In the genomic region with DNA sequence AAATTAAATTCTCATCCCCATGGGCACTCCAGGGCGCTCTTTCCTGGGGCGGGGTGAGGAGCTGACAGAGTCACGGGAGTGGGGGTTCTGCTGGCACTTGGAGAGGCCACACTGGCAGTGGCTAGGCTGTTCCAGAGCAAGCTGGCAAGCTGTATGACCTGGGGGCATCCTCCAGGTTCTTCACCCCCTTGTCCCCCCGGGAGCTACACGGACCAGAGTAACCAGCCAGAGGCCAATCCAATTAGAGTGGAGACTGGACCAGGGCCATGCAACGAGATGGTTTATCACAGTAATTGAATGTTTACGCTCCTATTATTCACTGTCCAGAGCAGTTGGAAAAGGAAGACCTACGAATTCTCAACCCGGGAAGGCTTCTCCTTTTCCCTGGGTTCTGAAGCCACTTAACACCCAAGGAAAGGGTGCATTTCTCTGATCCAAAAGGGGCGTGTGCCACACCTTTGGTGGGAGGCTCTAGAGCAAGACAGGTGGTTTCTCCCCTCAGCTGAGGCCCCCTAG, we compare ENCODE assay signal across 8 cellular contexts. TPM values are rescaled to one million over a fixed set of nuclear protein-coding genes. Genes with fewer than 3 reads are reported as not detected.
DNase-seq lines count a peak whose midpoint lies in the region; ATAC-seq, FAIRE-seq and TF ChIP-seq lines count a peak whose summit lies in the region.

No MANE protein-coding gene starts in this region.

- H3K27ac ChIP-seq in left ventricle myocardium inferior (replicated peaks) (peak overlapping the region; percentile 100), K562 (ENCODE audit: extremely low read depth, low read depth, low read length) (peak overlapping the region; percentile 92), mesodermal cell (ENCODE audit: low read depth, low read length, severe bottlenecking) (no peak overlapping the region), uterus (peak overlapping the region; percentile 95 to 97)

- H3K9me3 ChIP-seq in left ventricle myocardium inferior (replicated peaks) (no peaks in the 10 kb centered on the region), K562 (replicated peaks; ENCODE audit: control insufficient read depth, insufficient read depth, low read depth, low read length) (no peaks in the 10 kb centered on the region), mesodermal cell (ENCODE audit: control insufficient read depth, low read length) (no peaks in the 10 kb centered on the region), uterus (no peaks in the 10 kb centered on the region)

- H3K4me2 ChIP-seq in K562 (ENCODE audit: insufficient read depth, low read length): peak overlapping the region; percentile 88

- FAIRE-seq in K562 (lab: Jason Lieb, UNC): no peak

- H3K36me3 ChIP-seq in left ventricle myocardium inferior: no peaks in the 10 kb centered on the region
- peaks cover 33% of the 10 kb centered on the region; the same call in 2 of the 3 replicates for H3K36me3 ChIP-seq in K562 (ENCODE audit: control insufficient read depth, insufficient read depth, low read length)
- no peaks in the 10 kb centered on the region for H3K36me3 ChIP-seq in mesodermal cell (ENCODE audit: control insufficient read depth, insufficient read depth, low read length)
- no peaks in the 10 kb centered on the region for H3K36me3 ChIP-seq in uterus

- in situ Hi-C loops in K562 (cut with MboI): no loop called here

- no peak for TF ChIP-seq EP300 in K562 (IDR thresholded peaks at IDR 0.05; ENCODE audit: low read length)

- CTCF ChIA-PET in K562 (lab: Yijun Ruan, JAX; ENCODE audit: low intra/inter-chr PET ratio): no interaction called here

- no peaks in the 10 kb centered on the region for H3K9me1 ChIP-seq in K562 (ENCODE audit: control insufficient read depth, insufficient read depth, low read length)

- peak overlapping the region; percentile 82 to 97 for H3K9ac ChIP-seq in K562 (ENCODE audit: insufficient read depth in 1 of 2, low read depth in 2 of 2, low read length in 2 of 2)

- DNase-seq in left ventricle myocardium inferior (no peak), Right ventricle myocardium superior (no peak), K562 (ENCODE audit: extremely low read depth in 1 of 4, low spot score in 3 of 4) (no peak), uterus (no peak), DMS53 treated with DMSO at 0.1 percent for 48 hours (lab: John Stamatoyannopoulos, UW; ENCODE audit: unreplicated experiment) (no peak)

- H3K27me3 ChIP-seq in left ventricle myocardium inferior (ENCODE audit: low read depth) (no peaks in the 10 kb centered on the region), K562 (ENCODE audit: control insufficient read depth in 2 of 2, insufficient read depth in 2 of 2, low read length in 2 of 2) (no peaks in the 10 kb centered on the region), uterus (no peaks in the 10 kb centered on the region)

- TF ChIP-seq CTCF in left ventricle myocardium inferior (IDR thresholded peaks at IDR 0.05; ENCODE audit: borderline replicate concordance) (no peak), K562 (IDR thresholded peaks at IDR 0.05 in 2 of 3, conservative IDR thresholded peaks at IDR 0.05 in 1 of 3; ENCODE audit: insufficient read depth in 2 of 3, low read depth in 1 of 3, low read length in 3 of 3) (no peak), uterus (IDR thresholded peaks at IDR 0.05) (no peak)

- ATAC-seq in Right ventricle myocardium superior (ENCODE audit: poor library complexity) (no peak), K562 (no peak), GM21576 (IDR thresholded peaks at IDR 0.05; ENCODE audit: unreplicated experiment) (no peak), HG03039 (IDR thresholded peaks at IDR 0.05; ENCODE audit: unreplicated experiment) (no peak)

- 0 out of 2 replicates have a peak, but pooled peaks have one; percentile 33 for TF ChIP-seq POLR2A in K562 (conservative IDR thresholded peaks at IDR 0.05)
- TF ChIP-seq POLR2A in uterus (IDR thresholded peaks at IDR 0.05): no peak

- H2AFZ ChIP-seq in K562 (ENCODE audit: low read depth, low read length): no peak overlapping the region

- H3K4me1 ChIP-seq in left ventricle myocardium inferior (peaks cover 93% of the 10 kb centered on the region), K562 (replicated peaks in 1 of 2; ENCODE audit: control insufficient read depth in 2 of 2, insufficient read depth in 2 of 2, low read length in 2 of 2) (peaks cover 69 to 88% of the 10 kb centered on the region in 2 experiments), mesodermal cell (ENCODE audit: control insufficient read depth, insufficient read depth, low read length, poor library complexity, severe bottlenecking) (peaks cover 71% of the 10 kb centered on the region), uterus (peaks cover 38 to 64% of the 10 kb centered on the region in 2 donors)

- H3K79me2 ChIP-seq in K562 (ENCODE audit: control insufficient read depth, insufficient read depth, low read length): peaks cover 98% of the 10 kb centered on the region

- TF ChIP-seq RAD21 in K562 (CRISPR knock-in tag; conservative IDR thresholded peaks at IDR 0.05 in 1 of 2, IDR thresholded peaks at IDR 0.05 in 1 of 2): no peak

- intact Hi-C loops in left ventricle myocardium inferior (cut with micrococcal nuclease): no loop called here
- intact Hi-C loops in Right ventricle myocardium superior (cut with DNase I): no loop called here
- intact Hi-C loops in K562 (cut with micrococcal nuclease): loop anchor here (2.0 kb wide), 1 partner anchor 29 kb away; no protein-coding TSS in a partner anchor
- intact Hi-C loops in uterus (cut with DNase I; ENCODE audit: low total_unique reads): loop anchor here (2.0 kb wide), 1 partner anchor 31 kb away; no protein-coding TSS in a partner anchor

- TSS peak; percentile 32 for BruUV-seq in K562 (replicated peaks; lab: Mats Ljungman, UMichigan)

- 12% methylated on average over 10 of the region's 10 CpGs for WGBS in K562 (ENCODE audit: insufficient coverage, low coverage, missing lambda C conversion rate)
- WGBS in mesodermal cell (ENCODE audit: insufficient coverage in 2 of 2), 2 experiments: 87 to 91% methylated on average over 8 to 10 of the region's 10 CpGs

- peaks cover 8% of the 10 kb centered on the region for H4K20me1 ChIP-seq in K562 (replicated peaks; ENCODE audit: control insufficient read depth, insufficient read depth, low read length)

- POLR2A ChIA-PET in K562 (lab: Yijun Ruan, JAX): interaction anchor here (0.6 to 3.2 kb wide), 18 partner anchors 8 to 598 kb away, joined by 3 to 31 read pairs (median 5); partner anchors contain the start of gene PTGR2

- H3K4me3 ChIP-seq in left ventricle myocardium inferior (peak overlapping the region; percentile 88), K562 (peak overlapping the region; percentile 76), mesodermal cell (ENCODE audit: extremely low read depth, insufficient read depth, low read length, poor library complexity, severe bottlenecking) (peak overlapping the region; percentile 46), uterus (peak overlapping the region; percentile 55 to 66)

TF ChIP-seq in K562, 482 proteins besides CTCF, POLR2A, EP300 and RAD21:
- TF ChIP-seq FOXP4 (CRISPR knock-in tag; IDR thresholded peaks at IDR 0.05; ENCODE audit: borderline replicate concordance): 0 out of 2 replicates have a peak, but pooled peaks have one; percentile 53
- TF ChIP-seq ZNF436 (CRISPR knock-in tag; IDR thresholded peaks at IDR 0.05): no peak
TF ChIP-seq in K562: peak in this region for 1.

RNA-seq across cellular contexts. Expression of gene PNMA1, which starts 43.8 kb away (rescaled TPM):
- total RNA-seq in left ventricle myocardium inferior (19.2 TPM), Right ventricle myocardium superior (12.9 TPM), K562 (2014; rRNA removed) (4.6 and 4.7 TPM in 2 replicates), K562 (2014; rRNA removed; fragmentation: Illumina TruSeq; extraction: Trizol) (7.9 and 8.7 TPM in 2 replicates), K562 (2015; rRNA removed; fragmentation: Illumina TruSeq; extraction: Trizol) (6.6 and 7.1 TPM in 2 replicates), K562 (2021) (24.8 and 26.4 TPM in 2 replicates), uterus (10 to 100 TPM; 12.6 to 58.0 (median 39.4) TPM)
- total RNA-seq in K562 (2011; cell fraction: chromatin; rRNA removed; ENCODE audit: low replicate concordance): 5.1 and 6.7 TPM in 2 replicates
- 6.8 and 8.0 TPM in 2 replicates for total RNA-seq in K562 (2011; cell fraction: nucleolus; rRNA removed)
- total RNA-seq in K562 (2011; cell fraction: nucleoplasm; rRNA removed): 8.8 and 9.7 TPM in 2 replicates
- polyA plus RNA-seq in K562 (2011; rRNA removed) (7.5 and 11.3 TPM in 2 replicates), K562 (2014; fragmentation: Illumina TruSeq; extraction: Trizol) (15.5 and 15.7 TPM in 2 replicates), K562 (2014; fragmentation: Nextera tagmentation; extraction: Ambion mirVana) (1 to 10 TPM; 1.7 to 2.4 TPM), K562 (2014; rRNA removed) (12.7 and 15.1 TPM in 2 replicates)
- polyA plus RNA-seq in K562 (2011; cell fraction: cytosol; rRNA removed): 6.3 and 7.9 TPM in 2 replicates
- 6.2 and 6.9 TPM in 2 replicates for polyA plus RNA-seq in K562 (2011; cell fraction: nucleus; rRNA removed)
- polyA plus RNA-seq in K562 (2012): 18.6 and 26.5 TPM in 2 replicates
- polyA minus RNA-seq in K562 (2011; rRNA and poly(A)+ RNA removed): 6.4 and 9.0 TPM in 2 replicates
- polyA minus RNA-seq in K562 (2011; cell fraction: cytosol; rRNA and poly(A)+ RNA removed): 4.3 and 7.6 TPM in 2 replicates
- 3.3 and 3.4 TPM in 2 replicates for polyA minus RNA-seq in K562 (2011; cell fraction: nucleus; rRNA and poly(A)+ RNA removed)
- 37.4 TPM for polyA plus RNA-seq in mesodermal cell (2013, experiment 1 of 2)
- polyA plus RNA-seq in mesodermal cell (2013, experiment 2 of 2): 35.1 TPM

Comparison
In these comparisons a context has a peak if more than half of its experiments do, and no peak if none do; other contexts are left out.
1. intact Hi-C loops: an anchor here in K562 (2.0 kb wide) and uterus (2.0 kb wide); none called in left ventricle myocardium inferior and Right ventricle myocardium superior.